Comparison of ENCODE assay signal across 8 cellular contexts in the genomic region with DNA sequence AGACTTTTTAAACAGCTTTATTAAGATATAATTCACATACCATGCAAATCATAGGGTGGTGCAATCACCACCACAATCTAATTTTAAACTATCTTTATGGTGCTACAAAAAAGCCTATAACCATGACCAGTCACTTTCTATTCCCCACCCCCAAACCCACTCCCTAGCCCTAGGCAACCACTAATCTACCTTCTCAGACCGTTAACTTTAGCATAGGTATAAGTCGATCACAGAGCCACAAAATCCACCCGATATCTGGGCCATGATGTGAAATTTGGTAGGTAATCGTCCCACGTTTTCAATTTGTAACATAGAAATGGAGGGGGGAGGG. TPM values are rescaled to one million over a fixed set of nuclear protein-coding genes. Genes with fewer than 3 reads are reported as not detected.
DNase-seq lines count a peak whose midpoint lies in the region; ATAC-seq, FAIRE-seq and TF ChIP-seq lines count a peak whose summit lies in the region.

No MANE protein-coding gene starts in this region.

- H3K36me3 ChIP-seq in hepatocyte (replicated peaks; ENCODE audit: insufficient read depth, low read depth): no peaks in the 10 kb centered on the region

- no peak for DNase-seq in hepatocyte (ENCODE audit: low spot score)
- no peak for DNase-seq in NCI-H345 treated with DMSO at 0.1 percent for 48 hours (lab: John Stamatoyannopoulos, UW; ENCODE audit: unreplicated experiment)
- DNase-seq in stimulated activated naive CD4-positive, alpha-beta T cell (lab: John Stamatoyannopoulos, UW): no peak
- DNase-seq in urothelium cell line (ENCODE audit: low spot score): no peak

- no peak for FAIRE-seq in urothelium cell line (lab: Jason Lieb, UNC)

- no peaks in the 10 kb centered on the region for H3K9me3 ChIP-seq in hepatocyte (ENCODE audit: low read depth)

- H3K9me2 ChIP-seq in hepatocyte (replicated peaks; ENCODE audit: insufficient read depth): no peaks in the 10 kb centered on the region

- H3K4me1 Mint-ChIP-seq in stimulated activated memory B cell treated with anti-CD40 and anti-IgM and Interleukin-4, amounts not matched to agents 10 μg/mL and 1 μg/mL and 100 μg/mL, for 72 hours: peaks cover 29% of the 10 kb centered on the region

- peak overlapping the region; percentile 98 for H3K27ac Mint-ChIP-seq in stimulated activated memory B cell treated with anti-CD40 and anti-IgM and Interleukin-4, amounts not matched to agents 10 μg/mL and 1 μg/mL and 100 μg/mL, for 72 hours

- no peaks in the 10 kb centered on the region for H3K9me3 Mint-ChIP-seq in stimulated activated memory B cell treated with anti-CD40 and anti-IgM and Interleukin-4, amounts not matched to agents 10 μg/mL and 1 μg/mL and 100 μg/mL, for 72 hours

- H3K4me2 ChIP-seq in hepatocyte: peak overlapping the region; percentile 89

- no peak for TF ChIP-seq CTCF in WI38 (IDR thresholded peaks at IDR 0.05; ENCODE audit: low read depth, low read length)
- no peak for TF ChIP-seq CTCF in hepatocyte (IDR thresholded peaks at IDR 0.05; ENCODE audit: poor library complexity)

- H4K20me1 ChIP-seq in hepatocyte (ENCODE audit: insufficient read depth, poor library complexity, severe bottlenecking): peaks cover 4% of the 10 kb centered on the region

- ATAC-seq in GM18517 (IDR thresholded peaks at IDR 0.05; ENCODE audit: unreplicated experiment) (peak; percentile 17), HG02981 (IDR thresholded peaks at IDR 0.05; ENCODE audit: unreplicated experiment) (peak; percentile 20)
- no peak for ATAC-seq in stimulated activated memory B cell treated with anti-CD40 and anti-IgM and Interleukin-4, amounts not matched to agents 10 μg/mL and 1 μg/mL and 100 μg/mL, for 72 hours

- H3K4me3 Mint-ChIP-seq in stimulated activated memory B cell treated with anti-CD40 and anti-IgM and Interleukin-4, amounts not matched to agents 10 μg/mL and 1 μg/mL and 100 μg/mL, for 72 hours: peak overlapping the region; percentile 100

- peaks cover 11% of the 10 kb centered on the region for H3K36me3 Mint-ChIP-seq in stimulated activated memory B cell treated with anti-CD40 and anti-IgM and Interleukin-4, amounts not matched to agents 10 μg/mL and 1 μg/mL and 100 μg/mL, for 72 hours

- no peaks in the 10 kb centered on the region for H3K27me3 ChIP-seq in hepatocyte

- H3K4me1 ChIP-seq in hepatocyte (ENCODE audit: insufficient read depth): peaks cover 20% of the 10 kb centered on the region

- H3K27me3 Mint-ChIP-seq in stimulated activated memory B cell treated with anti-CD40 and anti-IgM and Interleukin-4, amounts not matched to agents 10 μg/mL and 1 μg/mL and 100 μg/mL, for 72 hours: no peaks in the 10 kb centered on the region

- peak overlapping the region; percentile 91 for H3K4me3 ChIP-seq in WI38 (ENCODE audit: low read depth, low read length)
- H3K4me3 ChIP-seq in hepatocyte: peak overlapping the region; percentile 87

- peak overlapping the region; percentile 94 for H3K27ac ChIP-seq in hepatocyte

- 2% methylated on average over 5 of the region's 5 CpGs for WGBS in hepatocyte (ENCODE audit: low lambda C conversion rate, missing lambda C conversion rate)

- H2AFZ ChIP-seq in hepatocyte: peak overlapping the region; percentile 82

- H3K79me2 ChIP-seq in hepatocyte: peaks cover 77% of the 10 kb centered on the region

RNA-seq across cellular contexts. Expression of a gene that starts 0.5 kb away (rescaled TPM):
- 9.6 and 10.3 TPM in 2 replicates for total RNA-seq in hepatocyte
- polyA plus RNA-seq in hepatocyte: 16.1 and 17.8 TPM in 2 replicates

RNA-seq across cellular contexts. Expression of a gene that starts 44.9 kb away (rescaled TPM):
- 0.47 and 2.4 TPM in 2 replicates for total RNA-seq in hepatocyte
- 0.74 and 1.7 TPM in 2 replicates for polyA plus RNA-seq in hepatocyte
